ENCODE assay signal across 19 cellular contexts in the genomic region with DNA sequence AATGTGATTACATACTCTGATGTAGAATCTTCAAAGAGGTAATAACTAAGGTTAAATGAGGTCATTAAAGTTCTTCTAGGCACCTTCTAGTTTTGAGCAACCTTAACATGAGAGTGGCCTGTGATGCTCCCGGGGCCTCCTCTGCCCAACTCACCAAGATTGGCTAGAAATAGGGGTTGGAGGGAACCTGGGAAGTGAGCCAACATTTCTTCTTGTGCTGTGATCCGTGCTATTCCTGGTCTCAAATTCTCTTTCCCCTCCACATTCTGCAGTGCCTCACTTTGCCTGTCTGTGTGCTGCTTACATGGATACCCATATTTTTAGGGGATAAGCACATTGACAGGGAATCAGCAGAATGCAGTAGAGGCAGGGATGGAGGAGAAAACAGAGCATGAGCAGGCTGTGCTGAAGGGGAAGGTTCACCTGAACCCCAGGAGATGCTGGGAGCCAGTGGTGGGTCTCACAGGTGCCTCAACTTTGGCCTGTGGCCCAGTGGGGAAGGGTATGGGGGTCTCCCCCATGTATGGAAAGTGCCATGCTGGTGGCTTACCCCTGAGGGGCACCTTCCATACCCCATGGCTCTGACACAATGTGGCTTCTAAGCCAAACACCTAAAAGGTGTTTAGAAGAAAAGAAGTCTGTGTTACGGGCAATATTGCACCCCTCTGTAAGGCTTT.
A peak's percentile ranks its signal among the peaks of the same experiment; 100 is the strongest.
DNase-seq lines count a peak whose midpoint lies in the region; ATAC-seq, FAIRE-seq and TF ChIP-seq lines count a peak whose summit lies in the region.
"Had no signal": no experiment of that assay in that cellular context is flagged by ENCODE, and none has a peak within 500 bp of the region (broad histone marks: within the 10 kb centered on the region; RNA-seq: fewer than 3 reads in every experiment).

No MANE protein-coding gene starts in this region.

- peak; percentile 38 for DNase-seq in NCI-H69 (lab: John Stamatoyannopoulos, UW)
- peak; percentile 22 for DNase-seq in islet precursor cell
- DNase-seq in RCC 7860 (ENCODE audit: low spot score) = no peak
- no peak for DNase-seq in NK-92 treated with Interleukin-12 subunit alpha and Interleukin-12 subunit beta, amount 100 ng/mL, for 24 hours (lab: John Stamatoyannopoulos, UW)
- no peak for DNase-seq in cerebellar nuclear complex (lab: John Stamatoyannopoulos, UW)
- DNase-seq: ACHN; BE2C; C1 segment of cervical spinal cord; CD4-positive, alpha-beta T cell; DMS153; DMS79; GDM1; GM23248; HCEC 1CT had no signal

- H3K27ac ChIP-seq in parathyroid adenoma = peak overlapping the region; percentile 55
- H3K27ac ChIP-seq: GM23248 had no signal

- no peak overlapping the region for H3K4me2 ChIP-seq in parathyroid adenoma (ENCODE audit: low read length)

- no peak for ATAC-seq in HG03442 (IDR thresholded peaks at IDR 0.05; ENCODE audit: unreplicated experiment)

- H3K9me3 ChIP-seq in parathyroid adenoma (ENCODE audit: control insufficient read depth, low read length) = no peaks in the 10 kb centered on the region
- H3K9me3 ChIP-seq: BE2C had no signal

- no peak overlapping the region for H3K9ac ChIP-seq in parathyroid adenoma
- H3K9ac ChIP-seq: GM23248 had no signal

- TF ChIP-seq CTCF in parathyroid adenoma (IDR thresholded peaks at IDR 0.05) = no peak

- H3K27me3 ChIP-seq in parathyroid adenoma (ENCODE audit: control insufficient read depth, insufficient read depth, low read length) = no peaks in the 10 kb centered on the region
- H3K27me3 ChIP-seq: BE2C had no signal

- no peaks in the 10 kb centered on the region for H3K36me3 ChIP-seq in parathyroid adenoma (ENCODE audit: control insufficient read depth, insufficient read depth, low read length)
- H3K36me3 ChIP-seq: BE2C had no signal

- no peak overlapping the region for H2AFZ ChIP-seq in parathyroid adenoma
- H2AFZ ChIP-seq: GM23248 had no signal

- no peaks in the 10 kb centered on the region for H3K79me2 ChIP-seq in parathyroid adenoma

- no peak overlapping the region for H3K4me3 ChIP-seq in parathyroid adenoma (ENCODE audit: low read depth, low read length)
- H3K4me3 ChIP-seq: GM23248 had no signal

- FAIRE-seq in RCC 7860 (lab: Jason Lieb, UNC) = no peak
- FAIRE-seq: A204.1, GM12892, H54 had no signal

- H3K4me1 ChIP-seq in parathyroid adenoma = peaks cover 20% of the 10 kb centered on the region
- H3K4me1 ChIP-seq: BE2C had no signal

Comparison
In these comparisons a context has a peak if more than half of its experiments do, and no peak if none do; other contexts are left out.
1. DNase-seq: peak in NCI-H69 (single experiment) and islet precursor cell (single experiment); none in RCC 7860 (single experiment), NK-92 treated with Interleukin-12 subunit alpha and Interleukin-12 subunit beta, amount 100 ng/mL, for 24 hours (single experiment) and cerebellar nuclear complex (0 of 2).